In the genomic region with DNA sequence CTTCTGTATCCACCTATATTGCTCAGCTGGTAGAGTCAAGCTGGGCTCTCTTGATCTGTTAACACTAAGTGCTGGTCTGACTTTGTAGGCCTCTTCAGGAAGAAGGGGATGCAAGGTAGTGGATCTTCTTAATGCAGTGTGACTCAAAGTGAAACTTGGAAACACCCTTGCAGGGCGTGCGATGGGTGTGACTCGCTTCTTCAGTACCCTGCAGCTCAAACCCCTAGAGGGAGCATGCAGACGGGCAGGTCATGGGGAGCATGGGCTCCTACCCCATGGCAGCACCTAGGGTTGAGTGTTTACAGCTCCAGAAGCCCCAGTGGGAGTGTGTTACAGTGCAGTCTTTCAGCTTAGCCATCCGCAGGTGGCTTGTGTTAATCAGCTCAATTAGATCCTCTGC, we compare ENCODE assay signal across 9 cellular contexts. TPM values are rescaled to one million over a fixed set of nuclear protein-coding genes. Genes with fewer than 3 reads are reported as not detected.
DNase-seq lines count a peak whose midpoint lies in the region; ATAC-seq and TF ChIP-seq lines count a peak whose summit lies in the region.
"Had no signal": no experiment of that assay in that cellular context is flagged by ENCODE, and none has a peak within 500 bp of the region (broad histone marks: within the 10 kb centered on the region; RNA-seq: fewer than 3 reads in every experiment).

No MANE protein-coding gene starts in this region.

- CTCF ChIA-PET in activated CD8-positive, alpha-beta memory T cell treated with anti-CD3 and anti-CD28 coated beads, Interleukin-2, amount 10 ng/mL, durations not matched to agents 7 days and 5 days (lab: Charles Lee) = interaction anchor here (0.7 to 1.7 kb wide), 15 partner anchors 9 to 168 kb away, joined by 3 to 13 read pairs (median 4); no protein-coding TSS in a partner anchor

- ATAC-seq in GM19463 (IDR thresholded peaks at IDR 0.05; ENCODE audit: unreplicated experiment) (peak; percentile 100), HG03442 (IDR thresholded peaks at IDR 0.05; ENCODE audit: unreplicated experiment) (peak; percentile 98)
- peak; percentile 96 for ATAC-seq in activated CD8-positive, alpha-beta memory T cell treated with anti-CD3 and anti-CD28 coated beads, Interleukin-2, amount 10 ng/mL, durations not matched to agents 7 days and 5 days

- no peaks in the 10 kb centered on the region for H3K27me3 Mint-ChIP-seq in activated CD8-positive, alpha-beta memory T cell treated with anti-CD3 and anti-CD28 coated beads, Interleukin-2, amount 10 ng/mL, durations not matched to agents 7 days and 5 days
- no peaks in the 10 kb centered on the region for H3K27me3 Mint-ChIP-seq in neural crest cell (ENCODE audit: low read depth)

- no peak for TF ChIP-seq CTCF in neural crest cell (conservative IDR thresholded peaks at IDR 0.05)

- H3K27ac ChIP-seq in substantia nigra (ENCODE audit: low read depth, low read length, poor library complexity, severe bottlenecking) = no peak overlapping the region

- peak overlapping the region; percentile 84 for H3K4me3 Mint-ChIP-seq in activated CD8-positive, alpha-beta memory T cell treated with anti-CD3 and anti-CD28 coated beads, Interleukin-2, amount 10 ng/mL, durations not matched to agents 7 days and 5 days
- no peak overlapping the region for H3K4me3 Mint-ChIP-seq in neural crest cell

- peaks cover 5% of the 10 kb centered on the region for H3K9me3 Mint-ChIP-seq in activated CD8-positive, alpha-beta memory T cell treated with anti-CD3 and anti-CD28 coated beads, Interleukin-2, amount 10 ng/mL, durations not matched to agents 7 days and 5 days (ENCODE audit: low read depth)
- H3K9me3 Mint-ChIP-seq in neural crest cell = peaks cover 5% of the 10 kb centered on the region

- DNase-seq in activated CD8-positive, alpha-beta memory T cell treated with anti-CD3 and anti-CD28 coated beads, Interleukin-2, amount 10 ng/mL, durations not matched to agents 7 days and 5 days = peak; percentile 93
- DNase-seq in neural crest cell (ENCODE audit: low read depth, low spot score) (no peak), substantia nigra (lab: John Stamatoyannopoulos, UW) (no peak), pons (ENCODE audit: low spot score) (no peak), SIG-M5 (lab: John Stamatoyannopoulos, UW) (no peak), OCI-M1 (lab: John Stamatoyannopoulos, UW) (no peak)

- peaks cover 37% of the 10 kb centered on the region for H3K4me1 Mint-ChIP-seq in activated CD8-positive, alpha-beta memory T cell treated with anti-CD3 and anti-CD28 coated beads, Interleukin-2, amount 10 ng/mL, durations not matched to agents 7 days and 5 days
- H3K4me1 Mint-ChIP-seq in neural crest cell = no peaks in the 10 kb centered on the region

- H3K27ac Mint-ChIP-seq in activated CD8-positive, alpha-beta memory T cell treated with anti-CD3 and anti-CD28 coated beads, Interleukin-2, amount 10 ng/mL, durations not matched to agents 7 days and 5 days = peak overlapping the region; percentile 95
- peak overlapping the region; percentile 67 for H3K27ac Mint-ChIP-seq in neural crest cell (ENCODE audit: unreplicated experiment)

- H3K36me3 Mint-ChIP-seq in activated CD8-positive, alpha-beta memory T cell treated with anti-CD3 and anti-CD28 coated beads, Interleukin-2, amount 10 ng/mL, durations not matched to agents 7 days and 5 days = peaks cover 38% of the 10 kb centered on the region
- no peaks in the 10 kb centered on the region for H3K36me3 Mint-ChIP-seq in neural crest cell (ENCODE audit: low read depth)

RNA-seq across cellular contexts. Expression of gene SAMD3, which starts 0.8 kb away (rescaled TPM):
- 10 to 100 TPM; 14.3 to 47.9 TPM for total RNA-seq in activated CD8-positive, alpha-beta memory T cell treated with anti-CD3 and anti-CD28 coated beads, Interleukin-2, amount 10 ng/mL, durations not matched to agents 7 days and 5 days
- total RNA-seq in neural crest cell = 0.58 and 0.73 TPM in 2 replicates
- total RNA-seq: myocyte had no signal
